In the genomic region with DNA sequence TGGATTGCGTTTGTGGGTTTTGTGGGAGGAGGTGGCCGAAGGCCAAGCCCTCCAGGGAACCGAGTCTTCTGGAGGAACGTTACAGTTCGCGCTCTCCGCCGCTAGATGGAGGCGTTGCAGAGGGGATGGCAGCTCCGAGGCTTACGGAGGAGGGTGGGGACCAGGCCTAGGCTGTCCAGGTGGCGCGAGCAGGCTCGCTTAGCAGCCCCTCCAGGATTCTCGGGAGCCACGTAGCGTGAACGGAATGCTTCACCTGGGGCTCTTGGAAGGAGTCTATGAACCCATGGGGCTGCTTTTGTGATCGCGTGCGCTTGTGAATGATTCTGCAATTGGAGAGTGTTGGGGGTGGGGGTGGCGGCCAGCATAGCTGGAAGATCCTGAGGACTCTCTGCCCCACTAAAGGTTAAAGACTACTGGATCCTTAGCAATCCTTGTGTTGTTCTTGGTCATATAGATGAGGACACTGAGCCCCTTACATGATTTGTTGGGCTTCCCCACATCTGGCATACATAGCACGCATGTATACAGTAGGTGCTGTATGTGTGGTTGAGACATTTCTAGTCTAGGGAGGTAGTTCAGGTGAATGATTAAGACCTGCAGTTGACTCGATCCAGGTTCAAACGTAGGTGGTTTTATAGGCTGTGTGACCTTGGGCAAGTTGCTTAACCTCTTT, we compare ENCODE assay signal across 8 cellular contexts. TPM values are rescaled to one million over a fixed set of nuclear protein-coding genes. Genes with fewer than 3 reads are reported as not detected.
A peak's percentile ranks its signal among the peaks of the same experiment; 100 is the strongest.
DNase-seq lines count a peak whose midpoint lies in the region; ATAC-seq, FAIRE-seq and TF ChIP-seq lines count a peak whose summit lies in the region.

No MANE protein-coding gene starts in this region.

- intact Hi-C loops in activated CD4-positive, alpha-beta T cell treated with anti-CD3 and anti-CD28 coated beads for 36 hours (cut with DNase I, micrococcal nuclease): loop anchor here (1.0 to 10.0 kb wide), 4 partner anchors 354 to 1216 kb away; no protein-coding TSS in a partner anchor
- intact Hi-C loops in lower leg skin (cut with DNase I; ENCODE audit: low total_unique reads): no loop called here

- no peaks in the 10 kb centered on the region for H3K4me1 Mint-ChIP-seq in activated CD4-positive, alpha-beta T cell treated with anti-CD3 and anti-CD28 coated beads for 36 hours

- no peaks in the 10 kb centered on the region for H3K9me3 Mint-ChIP-seq in activated CD4-positive, alpha-beta T cell treated with anti-CD3 and anti-CD28 coated beads for 36 hours (ENCODE audit: low read depth)

- FAIRE-seq in GM12892 (lab: Jason Lieb, UNC): peak; percentile 92

- POLR2A ChIA-PET in activated CD4-positive, alpha-beta T cell treated with anti-CD3 and anti-CD28 coated beads for 36 hours (lab: Charles Lee): no interaction called here

- peaks cover 1% of the 10 kb centered on the region for H3K27me3 Mint-ChIP-seq in activated CD4-positive, alpha-beta T cell treated with anti-CD3 and anti-CD28 coated beads for 36 hours

- no peaks in the 10 kb centered on the region for H3K36me3 Mint-ChIP-seq in activated CD4-positive, alpha-beta T cell treated with anti-CD3 and anti-CD28 coated beads for 36 hours (ENCODE audit: low read depth)

- TF ChIP-seq CTCF in lower leg skin (IDR thresholded peaks at IDR 0.05): peak in 1 of 3 donors; percentile 63

- H3K4me3 ChIP-seq in lower leg skin (ENCODE audit: low read depth, poor library complexity, severe bottlenecking): no peak overlapping the region

- DNase-seq in A172 (ENCODE audit: low spot score): peak; percentile 77
- peak; percentile 70 for DNase-seq in GM12892 (ENCODE audit: insufficient read length)
- DNase-seq in NCI-H2227 (lab: John Stamatoyannopoulos, UW; ENCODE audit: unreplicated experiment): peak; percentile 80
- DNase-seq in activated CD4-positive, alpha-beta T cell treated with anti-CD3 and anti-CD28 coated beads for 36 hours: peak; percentile 81
- peak; percentile 68 for DNase-seq in dedifferentiated amniotic fluid mesenchymal stem cell (ENCODE audit: extremely low spot score)
- DNase-seq in lower leg skin (ENCODE audit: low spot score in 2 of 2): peak; percentile 31 to 90
- DNase-seq in stimulated activated CD8-positive, alpha-beta memory T cell treated with anti-CD3 and anti-CD28 coated beads, Interleukin-15, amount 100 ng/mL, for 24 hours (ENCODE audit: low read depth): peak; percentile 31

- H3K27ac Mint-ChIP-seq in activated CD4-positive, alpha-beta T cell treated with anti-CD3 and anti-CD28 coated beads for 36 hours: no peak overlapping the region

- no peak for TF ChIP-seq POLR2A in GM12892 (IDR thresholded peaks at IDR 0.05; ENCODE audit: low read depth, low read length)
- no peak for TF ChIP-seq POLR2A in lower leg skin (IDR thresholded peaks at IDR 0.05)

- H3K4me3 Mint-ChIP-seq in activated CD4-positive, alpha-beta T cell treated with anti-CD3 and anti-CD28 coated beads for 36 hours: no peak overlapping the region

- CTCF ChIA-PET in activated CD4-positive, alpha-beta T cell treated with anti-CD3 and anti-CD28 coated beads for 36 hours (lab: Charles Lee): interaction anchor here (0.5 to 5.2 kb wide), 10 partner anchors 10 to 1170 kb away, joined by 3 to 31 read pairs (median 3); no protein-coding TSS in a partner anchor

- 17 to 28% methylated on average over 18 to 25 of the region's 25 CpGs for WGBS in lower leg skin, 2 donors

- peak; percentile 82 for ATAC-seq in HG02884 (IDR thresholded peaks at IDR 0.05; ENCODE audit: unreplicated experiment)
- ATAC-seq in activated CD4-positive, alpha-beta T cell treated with anti-CD3 and anti-CD28 coated beads for 36 hours: peak; percentile 96

RNA-seq across cellular contexts. Expression of a gene that starts 25.7 kb away (rescaled TPM):
- total RNA-seq in A172 (2014; rRNA removed; shearing (Covaris generic)): not detected in 2 replicates
- polyA plus RNA-seq in GM12892 (2012; ENCODE audit: missing spikeins): not detected
- not detected for total RNA-seq in activated CD4-positive, alpha-beta T cell treated with anti-CD3 and anti-CD28 coated beads for 36 hours
- total RNA-seq in lower leg skin: 1 to 10 TPM in 3 of 4 donors, not detected in 1; 3.7 to 3.8 (median 3.8) TPM

Comparison
In these comparisons a context has a peak if more than half of its experiments do, and no peak if none do; other contexts are left out.
1. DNase-seq: peak in every context shown above with its lines; median percentile 81 in activated CD4-positive, alpha-beta T cell treated with anti-CD3 and anti-CD28 coated beads for 36 hours; 80 in NCI-H2227; 77 in A172; 70 in GM12892; 68 in dedifferentiated amniotic fluid mesenchymal stem cell; 60 in lower leg skin; 31 in stimulated activated CD8-positive, alpha-beta memory T cell treated with anti-CD3 and anti-CD28 coated beads, Interleukin-15, amount 100 ng/mL, for 24 hours.